ENCODE assay signal across 24 cellular contexts in the genomic region with DNA sequence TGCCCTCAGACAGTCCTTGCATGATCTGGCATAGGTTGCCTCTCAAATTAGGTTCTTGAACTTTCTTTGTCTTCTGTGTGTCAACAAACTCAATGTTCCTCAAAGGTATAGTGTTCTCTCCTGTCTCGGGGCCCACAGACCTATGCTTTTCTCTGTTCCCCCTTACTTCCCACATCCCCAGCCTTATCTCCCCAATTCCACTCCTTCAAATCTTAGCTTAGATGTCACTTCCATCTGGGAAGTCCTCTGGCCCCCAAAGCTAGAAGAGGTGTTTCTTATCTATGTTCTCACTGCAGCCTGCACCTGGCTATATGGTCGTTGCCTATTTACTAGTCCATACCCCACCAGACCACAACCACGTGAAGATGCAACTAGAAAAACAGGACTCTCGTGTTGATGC.
"Had no signal": no experiment of that assay in that cellular context is flagged by ENCODE, and none has a peak within 500 bp of the region (broad histone marks: within the 10 kb centered on the region; RNA-seq: fewer than 3 reads in every experiment).

No MANE protein-coding gene starts in this region.

- H3K27me3 ChIP-seq: colonic mucosa, dorsolateral prefrontal cortex, esophagus muscularis mucosa, esophagus squamous epithelium, foreskin keratinocyte, gastrocnemius medialis, gastroesophageal sphincter, heart right ventricle had no signal

- H3K4me3 Mint-ChIP-seq: dendritic cell treated with granulocyte-macrophage colony-stimulating factor and Interleukin-4, amounts not matched to agents 40 ng/mL and 50 ng/mL, for 4 days; effector memory CD8-positive, alpha-beta T cell; endodermal cell had no signal

- H3K4me3 ChIP-seq: colonic mucosa, coronary artery, dorsolateral prefrontal cortex, esophagus muscularis mucosa, esophagus squamous epithelium, gastrocnemius medialis, gastroesophageal sphincter, heart left ventricle, heart right ventricle had no signal

- H3K9me3 Mint-ChIP-seq: dendritic cell treated with granulocyte-macrophage colony-stimulating factor and Interleukin-4, amounts not matched to agents 40 ng/mL and 50 ng/mL, for 4 days; effector memory CD8-positive, alpha-beta T cell; endodermal cell had no signal

- H3K27ac ChIP-seq: colonic mucosa, coronary artery, dorsolateral prefrontal cortex, epithelial cell of prostate, esophagus muscularis mucosa, esophagus squamous epithelium, foreskin keratinocyte, gastrocnemius medialis, gastroesophageal sphincter, heart left ventricle, heart right ventricle had no signal

- H3K9me3 ChIP-seq: colonic mucosa, esophagus muscularis mucosa, esophagus squamous epithelium, gastrocnemius medialis, gastroesophageal sphincter, heart left ventricle, heart right ventricle had no signal

- DNase-seq: colonic mucosa; cortex of kidney; dermis blood vessel endothelial cell; dorsolateral prefrontal cortex; effector CD4-positive, alpha-beta T cell; effector CD8-positive, alpha-beta T cell; effector memory CD4-positive, alpha-beta T cell; effector memory CD8-positive, alpha-beta T cell; endodermal cell; erythroblast; esophagus squamous epithelium; foreskin fibroblast; foreskin keratinocyte; foreskin melanocyte; gastrocnemius medialis; glutamatergic neuron; head of caudate nucleus; heart left ventricle; heart right ventricle had no signal

- H3K4me1 ChIP-seq: colonic mucosa, foreskin keratinocyte, gastrocnemius medialis, gastroesophageal sphincter had no signal

- H3K27ac Mint-ChIP-seq: dendritic cell treated with granulocyte-macrophage colony-stimulating factor and Interleukin-4, amounts not matched to agents 40 ng/mL and 50 ng/mL, for 4 days; effector memory CD8-positive, alpha-beta T cell; endodermal cell had no signal

- H3K36me3 ChIP-seq: colonic mucosa, esophagus muscularis mucosa, esophagus squamous epithelium, gastrocnemius medialis, gastroesophageal sphincter, heart left ventricle, heart right ventricle had no signal

- H3K27me3 Mint-ChIP-seq: dendritic cell treated with granulocyte-macrophage colony-stimulating factor and Interleukin-4, amounts not matched to agents 40 ng/mL and 50 ng/mL, for 4 days had no signal
